ENCODE assay signal across 8 cellular contexts in genomic region chr3:169146866-169147245, GRCh38.
DNase-seq lines count a peak whose midpoint lies in the region; ATAC-seq, FAIRE-seq and TF ChIP-seq lines count a peak whose summit lies in the region.

No MANE protein-coding gene starts in this region.

- peaks cover 81% of the 10 kb centered on the region for H3K27me3 ChIP-seq in left ventricle myocardium inferior (ENCODE audit: low read depth)

- H3K4me1 ChIP-seq in left ventricle myocardium inferior: peaks cover 43% of the 10 kb centered on the region

- FAIRE-seq in frontal cortex (lab: Jason Lieb, UNC): no peak

- no peak for ATAC-seq in GM21390 (IDR thresholded peaks at IDR 0.05; ENCODE audit: unreplicated experiment)

- H3K27ac ChIP-seq in left ventricle myocardium inferior (replicated peaks): peak overlapping the region; percentile 91
- peak overlapping the region in 12 of 21 experiments; percentile 8 to 81 (median 58) for H3K27ac ChIP-seq in skin epidermis

- H3K9me3 ChIP-seq in left ventricle myocardium inferior (replicated peaks): no peaks in the 10 kb centered on the region

- peak overlapping the region; percentile 90 for H3K4me3 ChIP-seq in WI38 (ENCODE audit: low read depth, low read length)
- peak overlapping the region; percentile 71 for H3K4me3 ChIP-seq in left ventricle myocardium inferior
- peak overlapping the region; percentile 8 to 37 (median 25) for H3K4me3 ChIP-seq in skin epidermis

- H3K36me3 ChIP-seq in left ventricle myocardium inferior: no peaks in the 10 kb centered on the region

- intact Hi-C loops in left ventricle myocardium inferior (cut with micrococcal nuclease): loop anchor here (5.0 kb wide), 1 partner anchor 520 kb away; no protein-coding TSS in a partner anchor

- DNase-seq in SIG-M5 treated with dmso at 0.1 percent for 504 hours (lab: John Stamatoyannopoulos, UW; ENCODE audit: unreplicated experiment) (peak; percentile 14), SIG-M5 (lab: John Stamatoyannopoulos, UW) (no peak), left ventricle myocardium inferior (no peak), NCI-H187 (lab: John Stamatoyannopoulos, UW) (no peak), frontal cortex (ENCODE audit: low spot score in 2 of 2) (no peak)

- TF ChIP-seq CTCF in WI38 (IDR thresholded peaks at IDR 0.05; ENCODE audit: low read depth, low read length) (no peak), left ventricle myocardium inferior (IDR thresholded peaks at IDR 0.05; ENCODE audit: borderline replicate concordance) (no peak)

Comparison
In these comparisons a context has a peak if more than half of its experiments do, and no peak if none do; other contexts are left out.
1. H3K4me3 ChIP-seq: peak in every context shown above with its lines; median percentile 90 in WI38; 71 in left ventricle myocardium inferior; 25 in skin epidermis.